ENCODE assay signal across 8 cellular contexts in the genomic region with DNA sequence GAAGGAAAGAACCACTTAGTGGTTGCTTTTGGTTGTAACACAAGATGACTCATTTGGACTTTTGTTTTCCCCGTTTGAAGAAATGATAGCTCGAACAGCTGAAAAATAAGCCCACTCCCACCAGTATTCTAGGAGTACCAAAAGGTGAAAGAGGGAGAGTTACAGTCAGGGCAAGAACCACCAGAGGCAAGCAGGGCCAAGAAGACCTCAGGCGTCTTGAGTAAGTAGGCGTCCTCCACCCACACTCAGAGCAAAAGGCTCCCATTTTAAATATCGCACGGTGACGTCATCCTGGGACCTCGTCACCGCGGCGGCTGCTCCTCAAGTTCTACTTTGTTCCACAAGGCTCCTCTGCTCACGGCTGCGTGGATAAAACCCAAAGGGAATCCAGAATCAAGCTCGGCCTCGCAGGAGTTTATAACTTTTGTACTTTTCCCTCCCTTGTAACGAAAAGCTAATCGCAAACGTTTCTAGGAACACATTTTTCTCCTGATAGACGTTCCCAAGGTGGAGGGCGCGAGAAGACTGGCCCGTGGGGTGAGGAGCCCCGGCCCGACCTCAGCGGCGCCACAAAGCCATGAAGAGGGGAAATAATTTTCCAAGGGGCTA. TPM values are rescaled to one million over a fixed set of nuclear protein-coding genes. Genes with fewer than 3 reads are reported as not detected.
DNase-seq lines count a peak whose midpoint lies in the region; ATAC-seq, FAIRE-seq and TF ChIP-seq lines count a peak whose summit lies in the region.

No MANE protein-coding gene starts in this region.

- H3K36me3 Mint-ChIP-seq in activated naive CD8-positive, alpha-beta T cell treated with anti-CD3 and anti-CD28 coated beads, Interleukin-2, amount 50 U/mL, for 24 hours (ENCODE audit: low read depth): peaks cover 37% of the 10 kb centered on the region
- peaks cover 27% of the 10 kb centered on the region for H3K36me3 Mint-ChIP-seq in type B pancreatic cell

- peak; percentile 30; the same call in 1 of the 2 replicates for TF ChIP-seq POLR2A in H54 (IDR thresholded peaks at IDR 0.05; ENCODE audit: low read depth, low read length)

- H3K36me3 ChIP-seq in SU-DHL-6 (ENCODE audit: low read length) (peaks cover 37% of the 10 kb centered on the region), heart right ventricle (peaks cover 0 to 22% (median 6%) of the 10 kb centered on the region in 9 donors)

- peaks cover 58% of the 10 kb centered on the region for H3K79me2 ChIP-seq in SU-DHL-6 (ENCODE audit: insufficient read depth, low read length)

- H3K4me3 ChIP-seq in LNCaP clone FGC (ENCODE audit: low read depth, low read length) (peak overlapping the region; percentile 73), SU-DHL-6 (ENCODE audit: insufficient read depth, low read length, poor library complexity, severe bottlenecking) (peak overlapping the region; percentile 75), heart right ventricle (peak overlapping the region; percentile 78 to 92 (median 84))

- intact Hi-C loops in heart right ventricle (cut with DNase I) (loop anchor here in 2 of 10 donors (5.0 to 10.0 kb wide), 2 partner anchors 203 to 291 kb away; partner anchors contain the start of gene C21orf91 (in 2 of the 2)), posterior cingulate gyrus (cut with DNase I) (no loop called here)

- H3F3A ChIP-seq in SU-DHL-6 (ENCODE audit: insufficient read depth): peaks cover 13% of the 10 kb centered on the region; the same call in 1 of the 2 replicates

- no peaks in the 10 kb centered on the region for H3K9me2 ChIP-seq in SU-DHL-6 (replicated peaks; ENCODE audit: insufficient read depth, low read length)

- peaks cover 18% of the 10 kb centered on the region; the same call in 1 of the 2 replicates for H4K20me1 ChIP-seq in SU-DHL-6 (ENCODE audit: low read depth, low read length)

- no peaks in the 10 kb centered on the region for H3K9me3 Mint-ChIP-seq in activated naive CD8-positive, alpha-beta T cell treated with anti-CD3 and anti-CD28 coated beads, Interleukin-2, amount 50 U/mL, for 24 hours
- H3K9me3 Mint-ChIP-seq in type B pancreatic cell: no peaks in the 10 kb centered on the region

- no peaks in the 10 kb centered on the region for H3K27me3 Mint-ChIP-seq in activated naive CD8-positive, alpha-beta T cell treated with anti-CD3 and anti-CD28 coated beads, Interleukin-2, amount 50 U/mL, for 24 hours
- no peaks in the 10 kb centered on the region for H3K27me3 Mint-ChIP-seq in type B pancreatic cell

- DNase-seq in GF-D8 (lab: John Stamatoyannopoulos, UW): peak; percentile 24
- DNase-seq in H54 (ENCODE audit: insufficient read length, low spot score): peak; percentile 78
- DNase-seq in LNCaP clone FGC (ENCODE audit: low read depth): no peak
- peak; percentile 80 for DNase-seq in activated naive CD8-positive, alpha-beta T cell treated with anti-CD3 and anti-CD28 coated beads, Interleukin-2, amount 50 U/mL, for 24 hours
- peak; percentile 59 to 81 for DNase-seq in heart right ventricle
- peak; percentile 17 to 92 (median 52) for DNase-seq in posterior cingulate gyrus
- DNase-seq in type B pancreatic cell (ENCODE audit: extremely low spot score, unreplicated experiment): peak; percentile 79

- H3K27ac ChIP-seq in SU-DHL-6 (ENCODE audit: low read depth, low read length): peak overlapping the region; percentile 57
- H3K27ac ChIP-seq in heart right ventricle: peak overlapping the region in 9 of 10 donors; percentile 47 to 91 (median 85)

- H3K4me3 Mint-ChIP-seq in activated naive CD8-positive, alpha-beta T cell treated with anti-CD3 and anti-CD28 coated beads, Interleukin-2, amount 50 U/mL, for 24 hours: peak overlapping the region; percentile 86
- H3K4me3 Mint-ChIP-seq in type B pancreatic cell: peak overlapping the region; percentile 95

- H3K9ac ChIP-seq in SU-DHL-6 (ENCODE audit: low read length): peak overlapping the region; percentile 95

- H3K4me1 Mint-ChIP-seq in activated naive CD8-positive, alpha-beta T cell treated with anti-CD3 and anti-CD28 coated beads, Interleukin-2, amount 50 U/mL, for 24 hours: peaks cover 32% of the 10 kb centered on the region
- peaks cover 17% of the 10 kb centered on the region for H3K4me1 Mint-ChIP-seq in type B pancreatic cell (ENCODE audit: unreplicated experiment)

- H2AFZ ChIP-seq in SU-DHL-6 (ENCODE audit: low read depth, low read length, severe bottlenecking): peak overlapping the region; percentile 91

- H3K27ac Mint-ChIP-seq in activated naive CD8-positive, alpha-beta T cell treated with anti-CD3 and anti-CD28 coated beads, Interleukin-2, amount 50 U/mL, for 24 hours: peak overlapping the region; percentile 85
- H3K27ac Mint-ChIP-seq in type B pancreatic cell: peak overlapping the region; percentile 96

- peaks cover 0 to 24% (median 11%) of the 10 kb centered on the region in 9 donors for H3K4me1 ChIP-seq in heart right ventricle

- peak overlapping the region; percentile 67 for H3K4me2 ChIP-seq in SU-DHL-6 (ENCODE audit: low read depth, low read length, poor library complexity, severe bottlenecking)

- peak; percentile 55 for FAIRE-seq in H54 (lab: Jason Lieb, UNC)

- TF ChIP-seq CTCF in LNCaP clone FGC (IDR thresholded peaks at IDR 0.05; ENCODE audit: control insufficient read depth, extremely low read depth, insufficient read depth) (no peak), SU-DHL-6 (IDR thresholded peaks at IDR 0.05; ENCODE audit: insufficient read depth, low read length, poor library complexity, severe bottlenecking) (no peak), heart right ventricle (IDR thresholded peaks at IDR 0.05) (peak in 1 of 9 donors; percentile 5), type B pancreatic cell (conservative IDR thresholded peaks at IDR 0.05) (no peak)

- peak; percentile 74 for ATAC-seq in activated naive CD8-positive, alpha-beta T cell treated with anti-CD3 and anti-CD28 coated beads, Interleukin-2, amount 50 U/mL, for 24 hours
- ATAC-seq in heart right ventricle: peak; percentile 57 to 90 (median 76)

- WGBS in heart right ventricle, 2 donors: 2% methylated on average over 26 of the region's 26 CpGs

- H3K9me3 ChIP-seq in SU-DHL-6 (ENCODE audit: insufficient read depth, low read length) (no peaks in the 10 kb centered on the region), heart right ventricle (peaks cover 0 to 4% (median 0%) of the 10 kb centered on the region in 11 donors)

- H3K27me3 ChIP-seq in SU-DHL-6 (ENCODE audit: low read length) (no peaks in the 10 kb centered on the region), heart right ventricle (peaks cover 0 to 2% (median 0%) of the 10 kb centered on the region in 7 donors)

RNA-seq across cellular contexts. Expression of gene BTG3, which starts 1.2 kb away (rescaled TPM):
- total RNA-seq in heart right ventricle (1 to 10 TPM; 2.4 to 9.4 (median 4.9) TPM), type B pancreatic cell (ENCODE audit: low replicate concordance) (37.5 and 47.9 TPM in 2 replicates)
- polyA plus RNA-seq in heart right ventricle: 10 to 100 TPM; 12.1 to 13.2 TPM
